In the genomic region with DNA sequence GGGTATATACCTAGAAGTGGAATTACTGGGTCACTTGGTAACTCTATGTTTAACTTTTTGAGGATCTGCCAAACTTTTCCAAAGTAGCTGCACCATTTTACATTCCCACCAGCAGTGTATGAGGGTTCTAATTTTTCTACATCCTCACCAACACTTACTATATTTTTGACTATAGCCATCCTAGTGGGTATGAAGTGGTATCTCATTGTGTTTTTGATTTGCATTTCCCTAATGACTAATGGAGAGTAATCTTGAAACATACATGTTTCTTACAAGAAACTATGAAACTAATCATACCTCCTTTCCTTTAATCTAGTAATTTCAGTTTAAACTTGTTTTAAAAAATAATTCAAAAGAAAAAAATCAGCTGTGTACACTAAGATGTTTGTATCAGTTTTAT, we compare ENCODE assay signal across 22 cellular contexts.
"Had no signal": no experiment of that assay in that cellular context is flagged by ENCODE, and none has a peak within 500 bp of the region (broad histone marks: within the 10 kb centered on the region; RNA-seq: fewer than 3 reads in every experiment).

No MANE protein-coding gene starts in this region.

- H3K27me3 Mint-ChIP-seq: activated B cell treated with CpG ODN at 0.5 μM for 24 hours; activated CD4-positive, alpha-beta memory T cell treated with anti-CD3 and anti-CD28 coated beads, Interleukin-2, amount 10 ng/mL, durations not matched to agents 7 days and 5 days; activated naive CD8-positive, alpha-beta T cell treated with anti-CD3 and anti-CD28 coated beads, Interleukin-2, amount 10 ng/mL, durations not matched to agents 7 days and 5 days; T-helper 17 cell had no signal

- H3K4me1 ChIP-seq: adrenal gland had no signal

- ATAC-seq: PC-3, T-helper 17 cell had no signal

- DNase-seq: activated B cell treated with CpG ODN at 0.5 μM for 24 hours; activated CD4-positive, alpha-beta memory T cell treated with anti-CD3 and anti-CD28 coated beads, Interleukin-2, amount 10 ng/mL, durations not matched to agents 7 days and 5 days; activated CD4-positive, alpha-beta T cell treated with anti-CD3 and anti-CD28 coated beads for 1 hour; activated CD4-positive, alpha-beta T cell treated with anti-CD3 and anti-CD28 coated beads, Interleukin-2, amount 50 U/mL, for 1 hour; activated CD8-positive, alpha-beta memory T cell treated with anti-CD3 and anti-CD28 coated beads, Interleukin-2, amount 50 U/mL, for 48 hours; activated naive CD4-positive, alpha-beta T cell treated with anti-CD3 and anti-CD28 coated beads, Interleukin-2, amount 50 U/mL, for 16 hours; activated naive CD8-positive, alpha-beta T cell treated with anti-CD3 and anti-CD28 coated beads, Interleukin-2, amount 10 ng/mL, durations not matched to agents 7 days and 5 days; activated T-cell treated with anti-CD3 and anti-CD28 coated beads, Interleukin-2, amount 50 U/mL, for 48 hours; adrenal gland; anterior cingulate cortex; cerebellar nuclear complex; Kasumi-1; KBM-7; NCI-H146; NCI-H187 treated with DMSO at 0.1 percent for 48 hours; NCI-H2081 treated with DMSO at 0.1 percent for 48 hours; NCI-H446; NCI-H524; PC-3; SHP77 treated with DMSO at 0.1 percent for 48 hours; T-helper 17 cell; T-helper 9 cell had no signal

- H3K36me3 ChIP-seq: adrenal gland had no signal

- H3K4me3 Mint-ChIP-seq: activated B cell treated with CpG ODN at 0.5 μM for 24 hours; activated CD4-positive, alpha-beta memory T cell treated with anti-CD3 and anti-CD28 coated beads, Interleukin-2, amount 10 ng/mL, durations not matched to agents 7 days and 5 days; activated naive CD8-positive, alpha-beta T cell treated with anti-CD3 and anti-CD28 coated beads, Interleukin-2, amount 10 ng/mL, durations not matched to agents 7 days and 5 days; T-helper 17 cell had no signal

- H3K27me3 ChIP-seq: adrenal gland had no signal

- H3K4me3 ChIP-seq: adrenal gland had no signal

- H3K9me3 ChIP-seq: adrenal gland had no signal

- H3K27ac ChIP-seq: adrenal gland had no signal
